In the genomic region with DNA sequence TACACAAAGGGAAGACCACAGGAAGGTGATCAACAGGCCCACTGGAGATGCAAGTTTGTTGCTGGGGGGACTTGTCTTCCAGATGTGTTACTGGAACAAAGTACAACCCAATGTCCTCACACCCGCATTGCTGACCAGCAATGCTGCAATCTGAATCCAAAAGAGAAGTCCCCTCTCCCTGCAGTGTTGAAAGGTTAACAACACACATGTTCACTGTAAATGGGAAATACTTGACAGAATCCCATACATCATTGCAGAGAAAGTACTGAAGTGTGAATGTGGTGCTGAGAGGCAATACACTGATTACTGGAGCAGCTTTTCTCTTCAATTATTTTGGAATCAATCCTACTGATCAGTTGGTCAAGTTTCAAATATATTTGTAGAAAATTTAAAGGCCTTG, we compare ENCODE assay signal across 8 cellular contexts.
"Had no signal": no experiment of that assay in that cellular context is flagged by ENCODE, and none has a peak within 500 bp of the region (broad histone marks: within the 10 kb centered on the region; RNA-seq: fewer than 3 reads in every experiment).

No MANE protein-coding gene starts in this region.

- FAIRE-seq: HepG2, HTR-8/SVneo, K562 had no signal

- DNase-seq: IMR-90, KBM-7, KG1 had no signal

- H3K27ac Mint-ChIP-seq: IgD-negative memory B cell had no signal

- H3K36me3 Mint-ChIP-seq: IgD-negative memory B cell had no signal

- H3K27ac ChIP-seq: HL-60 had no signal

- ATAC-seq: HepG2, K562 had no signal

- H3K4me3 Mint-ChIP-seq: IgD-negative memory B cell had no signal

- H3K4me1 Mint-ChIP-seq: IgD-negative memory B cell had no signal

- H3K27me3 Mint-ChIP-seq: IgD-negative memory B cell had no signal

- H3K4me3 ChIP-seq: K562 had no signal
